ENCODE assay signal across 10 cellular contexts in the genomic region with DNA sequence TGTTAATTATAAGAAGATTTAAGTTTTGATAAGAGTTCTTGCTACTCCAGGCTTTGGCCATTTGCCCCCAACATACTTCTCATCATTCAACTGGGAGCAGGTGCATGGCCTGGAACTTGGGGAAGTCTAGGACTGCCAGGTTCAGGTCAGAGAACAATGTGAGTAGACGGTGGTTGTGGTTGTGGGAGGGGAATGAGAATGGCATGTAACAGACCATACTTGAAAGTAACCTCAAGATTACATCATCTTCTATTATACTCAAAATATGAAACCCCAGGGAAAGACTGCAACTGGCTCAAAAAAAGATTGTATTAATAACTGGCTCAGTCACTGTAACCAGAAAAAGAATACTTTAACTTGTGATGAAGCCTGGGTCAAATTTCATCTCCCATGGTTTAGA.
A peak's percentile ranks its signal among the peaks of the same experiment; 100 is the strongest.
DNase-seq lines count a peak whose midpoint lies in the region; ATAC-seq and TF ChIP-seq lines count a peak whose summit lies in the region.
"Had no signal": no experiment of that assay in that cellular context is flagged by ENCODE, and none has a peak within 500 bp of the region (broad histone marks: within the 10 kb centered on the region; RNA-seq: fewer than 3 reads in every experiment).

No MANE protein-coding gene starts in this region.

- H3K4me3 Mint-ChIP-seq in activated CD4-positive, alpha-beta T cell treated with anti-CD3 and anti-CD28 coated beads, Interleukin-2, amount 10 ng/mL, durations not matched to agents 7 days and 5 days: no peak overlapping the region
- H3K4me3 Mint-ChIP-seq in type B pancreatic cell: no peak overlapping the region
- H3K4me3 Mint-ChIP-seq: activated naive CD4-positive, alpha-beta T cell treated with anti-CD3 and anti-CD28 coated beads, Interleukin-2, amount 50 U/mL, for 24 hours had no signal

- peaks cover 12% of the 10 kb centered on the region for H3K4me1 Mint-ChIP-seq in activated CD4-positive, alpha-beta T cell treated with anti-CD3 and anti-CD28 coated beads, Interleukin-2, amount 10 ng/mL, durations not matched to agents 7 days and 5 days
- H3K4me1 Mint-ChIP-seq in type B pancreatic cell (ENCODE audit: unreplicated experiment): no peaks in the 10 kb centered on the region

- no peak overlapping the region for H3K4me3 ChIP-seq in retinal pigment epithelial cell (ENCODE audit: low read length)

- peak; percentile 25 for DNase-seq in activated CD4-positive, alpha-beta T cell treated with anti-CD3 and anti-CD28 coated beads, Interleukin-2, amount 10 ng/mL, durations not matched to agents 7 days and 5 days
- no peak for DNase-seq in activated CD4-positive, alpha-beta T cell treated with anti-CD3 and anti-CD28 coated beads for 1 hour
- peak; percentile 22 for DNase-seq in SW480 (ENCODE audit: low spot score)
- DNase-seq in retinal pigment epithelial cell (ENCODE audit: low read depth): peak; percentile 78
- DNase-seq in AML-193 (lab: John Stamatoyannopoulos, UW): no peak
- DNase-seq in type B pancreatic cell (ENCODE audit: extremely low spot score, unreplicated experiment): no peak
- DNase-seq in islet precursor cell: no peak
- DNase-seq: NCI-H69 had no signal

- ATAC-seq in HG03039 (IDR thresholded peaks at IDR 0.05; ENCODE audit: unreplicated experiment): peak; percentile 92

- H3K27me3 Mint-ChIP-seq in activated CD4-positive, alpha-beta T cell treated with anti-CD3 and anti-CD28 coated beads, Interleukin-2, amount 10 ng/mL, durations not matched to agents 7 days and 5 days: peaks cover 3% of the 10 kb centered on the region
- no peaks in the 10 kb centered on the region for H3K27me3 Mint-ChIP-seq in type B pancreatic cell
- H3K27me3 Mint-ChIP-seq: activated naive CD4-positive, alpha-beta T cell treated with anti-CD3 and anti-CD28 coated beads, Interleukin-2, amount 50 U/mL, for 24 hours had no signal

- H3K9me3 Mint-ChIP-seq in activated CD4-positive, alpha-beta T cell treated with anti-CD3 and anti-CD28 coated beads, Interleukin-2, amount 10 ng/mL, durations not matched to agents 7 days and 5 days: no peaks in the 10 kb centered on the region
- H3K9me3 Mint-ChIP-seq in type B pancreatic cell: peaks cover 6% of the 10 kb centered on the region
- H3K9me3 Mint-ChIP-seq: activated naive CD4-positive, alpha-beta T cell treated with anti-CD3 and anti-CD28 coated beads, Interleukin-2, amount 50 U/mL, for 24 hours had no signal

- CTCF ChIA-PET in activated CD4-positive, alpha-beta T cell treated with anti-CD3 and anti-CD28 coated beads, Interleukin-2, amount 10 ng/mL, durations not matched to agents 7 days and 5 days (lab: Charles Lee): no interaction called here

- no peak for TF ChIP-seq CTCF in retinal pigment epithelial cell (conservative IDR thresholded peaks at IDR 0.05; ENCODE audit: low read depth, low read length)
- no peak for TF ChIP-seq CTCF in type B pancreatic cell (conservative IDR thresholded peaks at IDR 0.05)

- POLR2A ChIA-PET in activated CD4-positive, alpha-beta T cell treated with anti-CD3 and anti-CD28 coated beads, Interleukin-2, amount 10 ng/mL, durations not matched to agents 7 days and 5 days (lab: Charles Lee): no interaction called here

- H3K27ac Mint-ChIP-seq in activated CD4-positive, alpha-beta T cell treated with anti-CD3 and anti-CD28 coated beads, Interleukin-2, amount 10 ng/mL, durations not matched to agents 7 days and 5 days: no peak overlapping the region
- no peak overlapping the region for H3K27ac Mint-ChIP-seq in type B pancreatic cell
- H3K27ac Mint-ChIP-seq: activated naive CD4-positive, alpha-beta T cell treated with anti-CD3 and anti-CD28 coated beads, Interleukin-2, amount 50 U/mL, for 24 hours had no signal

- no peaks in the 10 kb centered on the region for H3K36me3 Mint-ChIP-seq in activated CD4-positive, alpha-beta T cell treated with anti-CD3 and anti-CD28 coated beads, Interleukin-2, amount 10 ng/mL, durations not matched to agents 7 days and 5 days (ENCODE audit: low read depth)
- no peaks in the 10 kb centered on the region for H3K36me3 Mint-ChIP-seq in type B pancreatic cell
- H3K36me3 Mint-ChIP-seq: activated naive CD4-positive, alpha-beta T cell treated with anti-CD3 and anti-CD28 coated beads, Interleukin-2, amount 50 U/mL, for 24 hours had no signal

Comparison
In these comparisons a context has a peak if more than half of its experiments do, and no peak if none do; other contexts are left out.
1. DNase-seq: peak in activated CD4-positive, alpha-beta T cell treated with anti-CD3 and anti-CD28 coated beads, Interleukin-2, amount 10 ng/mL, durations not matched to agents 7 days and 5 days (single experiment), SW480 (single experiment) and retinal pigment epithelial cell (single experiment); none in activated CD4-positive, alpha-beta T cell treated with anti-CD3 and anti-CD28 coated beads for 1 hour (single experiment), AML-193 (0 of 2), type B pancreatic cell (single experiment) and islet precursor cell (single experiment).